14 cellular contexts compared by ENCODE assay signal in the genomic region with DNA sequence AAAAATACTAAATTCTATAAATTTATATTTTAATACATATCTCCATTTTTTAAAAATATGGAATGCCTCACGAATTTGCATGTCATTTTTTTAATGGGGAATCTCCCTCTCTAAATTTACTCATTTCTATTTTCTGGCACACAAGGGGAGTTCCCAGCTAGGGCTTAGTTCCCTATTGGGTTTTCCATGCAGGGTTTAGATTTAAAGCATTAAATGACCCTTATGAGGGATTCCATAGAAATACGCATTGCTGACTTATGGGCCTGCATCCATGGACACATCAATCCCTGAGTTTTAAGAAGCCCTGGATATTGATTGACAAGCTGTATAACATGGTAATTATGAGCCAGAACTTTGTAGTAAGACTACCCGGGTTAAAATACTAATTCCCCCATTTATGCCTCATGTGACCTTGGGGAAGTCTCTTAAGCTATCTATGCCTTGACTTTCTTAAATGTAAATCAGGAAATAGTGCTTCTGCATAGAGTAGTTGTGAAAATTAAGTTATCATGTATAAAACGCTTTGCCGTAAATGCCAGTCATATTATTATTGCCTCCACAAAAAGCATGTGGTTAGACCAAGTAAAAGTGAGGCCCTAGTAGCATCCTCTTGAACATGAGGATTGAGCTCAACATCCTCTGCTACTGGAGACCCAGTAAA.
DNase-seq lines count a peak whose midpoint lies in the region; ATAC-seq and FAIRE-seq lines count a peak whose summit lies in the region.
"Had no signal": no experiment of that assay in that cellular context is flagged by ENCODE, and none has a peak within 500 bp of the region (broad histone marks: within the 10 kb centered on the region; RNA-seq: fewer than 3 reads in every experiment).

No MANE protein-coding gene starts in this region.

- H3K9me3 Mint-ChIP-seq in dendritic cell treated with granulocyte-macrophage colony-stimulating factor and Interleukin-4, amounts not matched to agents 40 ng/mL and 50 ng/mL, for 4 days = no peaks in the 10 kb centered on the region
- H3K9me3 Mint-ChIP-seq in activated naive CD4-positive, alpha-beta T cell treated with anti-CD3 and anti-CD28 coated beads, Interleukin-2, amount 50 U/mL, for 72 hours = no peaks in the 10 kb centered on the region
- H3K9me3 Mint-ChIP-seq: CD14-positive monocyte; central memory CD8-positive, alpha-beta T cell had no signal

- peak; percentile 72 for ATAC-seq in GM18868 (IDR thresholded peaks at IDR 0.05; ENCODE audit: unreplicated experiment)
- ATAC-seq in GM21526 (IDR thresholded peaks at IDR 0.05; ENCODE audit: low FRiP score, unreplicated experiment) = peak; percentile 43
- peak; percentile 64 for ATAC-seq in HG03045 (IDR thresholded peaks at IDR 0.05; ENCODE audit: unreplicated experiment)
- ATAC-seq in activated naive CD4-positive, alpha-beta T cell treated with anti-CD3 and anti-CD28 coated beads, Interleukin-2, amount 50 U/mL, for 72 hours = no peak

- intact Hi-C loops in dendritic cell treated with granulocyte-macrophage colony-stimulating factor and Interleukin-4, amounts not matched to agents 40 ng/mL and 50 ng/mL, for 4 days (cut with micrococcal nuclease) = no loop called here

- H3K27me3 Mint-ChIP-seq in dendritic cell treated with granulocyte-macrophage colony-stimulating factor and Interleukin-4, amounts not matched to agents 40 ng/mL and 50 ng/mL, for 4 days = peaks cover 2% of the 10 kb centered on the region

- peaks cover 6% of the 10 kb centered on the region for H3K4me1 Mint-ChIP-seq in dendritic cell treated with granulocyte-macrophage colony-stimulating factor and Interleukin-4, amounts not matched to agents 40 ng/mL and 50 ng/mL, for 4 days (ENCODE audit: low read depth)
- H3K4me1 Mint-ChIP-seq: CD14-positive monocyte; central memory CD8-positive, alpha-beta T cell had no signal

- no peak for DNase-seq in ureter (ENCODE audit: low spot score)
- DNase-seq in activated naive CD4-positive, alpha-beta T cell treated with anti-CD3 and anti-CD28 coated beads, Interleukin-2, amount 50 U/mL, for 72 hours (ENCODE audit: low spot score in 2 of 2) = no peak
- DNase-seq in GM03348 (ENCODE audit: low spot score) = no peak
- DNase-seq in urothelium cell line (ENCODE audit: low spot score) = no peak
- DNase-seq: activated CD4-positive, CD25-positive, alpha-beta regulatory T cell; NCI-H345; occipital lobe; small intestine had no signal

- H3K4me3 Mint-ChIP-seq in dendritic cell treated with granulocyte-macrophage colony-stimulating factor and Interleukin-4, amounts not matched to agents 40 ng/mL and 50 ng/mL, for 4 days = no peak overlapping the region
- H3K4me3 Mint-ChIP-seq: CD14-positive monocyte; central memory CD8-positive, alpha-beta T cell had no signal

- no peaks in the 10 kb centered on the region for H3K36me3 Mint-ChIP-seq in dendritic cell treated with granulocyte-macrophage colony-stimulating factor and Interleukin-4, amounts not matched to agents 40 ng/mL and 50 ng/mL, for 4 days (ENCODE audit: low read depth)
- H3K36me3 Mint-ChIP-seq in activated naive CD4-positive, alpha-beta T cell treated with anti-CD3 and anti-CD28 coated beads, Interleukin-2, amount 50 U/mL, for 72 hours = no peaks in the 10 kb centered on the region
- H3K36me3 Mint-ChIP-seq: CD14-positive monocyte had no signal

- no peak for FAIRE-seq in urothelium cell line (lab: Jason Lieb, UNC)
- FAIRE-seq: small intestine had no signal

- H3K27ac Mint-ChIP-seq in dendritic cell treated with granulocyte-macrophage colony-stimulating factor and Interleukin-4, amounts not matched to agents 40 ng/mL and 50 ng/mL, for 4 days = peak overlapping the region; percentile 69
- H3K27ac Mint-ChIP-seq in activated naive CD4-positive, alpha-beta T cell treated with anti-CD3 and anti-CD28 coated beads, Interleukin-2, amount 50 U/mL, for 72 hours = no peak overlapping the region
- H3K27ac Mint-ChIP-seq: CD14-positive monocyte had no signal

Comparison
In these comparisons a context has a peak if more than half of its experiments do, and no peak if none do; other contexts are left out.
1. ATAC-seq: peak in GM18868 (single experiment), GM21526 (single experiment) and HG03045 (single experiment); none in activated naive CD4-positive, alpha-beta T cell treated with anti-CD3 and anti-CD28 coated beads, Interleukin-2, amount 50 U/mL, for 72 hours (0 of 2).